ENCODE assay signal across 24 cellular contexts in the genomic region with DNA sequence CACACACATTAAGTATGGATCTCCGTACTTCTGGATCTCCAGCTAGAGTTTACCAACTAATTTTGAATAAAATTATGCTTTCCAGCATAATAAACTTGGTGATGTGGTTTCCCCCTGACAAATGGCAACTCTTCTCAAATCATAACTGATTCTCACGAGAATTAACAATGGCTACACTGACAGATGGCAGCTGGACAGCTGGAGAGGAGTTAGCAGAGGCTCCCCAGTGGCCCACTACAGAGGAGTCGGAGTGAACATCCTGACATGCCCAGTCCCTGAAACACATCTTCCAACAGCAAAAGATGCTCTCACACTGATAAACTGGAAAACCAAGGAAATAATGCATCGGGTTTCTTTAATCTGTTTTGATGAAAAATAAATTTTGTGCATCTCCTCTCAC.
"Had no signal": no experiment of that assay in that cellular context is flagged by ENCODE, and none has a peak within 500 bp of the region (broad histone marks: within the 10 kb centered on the region; RNA-seq: fewer than 3 reads in every experiment).

No MANE protein-coding gene starts in this region.

- H3K36me3 ChIP-seq: esophagus squamous epithelium, gastroesophageal sphincter, left ventricle myocardium inferior, lower lobe of right lung, right atrium auricular region, sigmoid colon, stomach, thoracic aorta had no signal

- H3K27me3 ChIP-seq: esophagus squamous epithelium, gastroesophageal sphincter, hepatocyte, right atrium auricular region, sigmoid colon, stomach had no signal

- H3K4me2 ChIP-seq: hepatocyte had no signal

- H3K4me3 ChIP-seq: esophagus squamous epithelium, gastroesophageal sphincter, hepatocyte, left ventricle myocardium inferior, lower lobe of right lung, right atrium auricular region, sigmoid colon, stomach, thoracic aorta had no signal

- DNase-seq: effector memory CD8-positive, alpha-beta T cell; esophagus squamous epithelium; foreskin fibroblast; kidney; left cardiac atrium; left ventricle myocardium inferior; lower lobe of right lung; midbrain; naive thymus-derived CD4-positive, alpha-beta T cell; posterior cingulate gyrus; sigmoid colon; small intestine; stimulated activated CD4-positive, alpha-beta T cell treated with anti-CD3 and anti-CD28 coated beads, Interleukin-12 subunit alpha, Interleukin-12 subunit beta, amount 100 ng/mL, for 4 hours; stimulated activated naive CD4-positive, alpha-beta T cell; stomach; substantia nigra; trophoblast cell had no signal

- H3K27ac ChIP-seq: epithelial cell of prostate, esophagus squamous epithelium, gastroesophageal sphincter, hepatocyte, left ventricle myocardium inferior, lower lobe of right lung, right atrium auricular region, sigmoid colon, stomach, thoracic aorta had no signal

- H3K36me3 Mint-ChIP-seq: memory B cell had no signal

- H3K4me3 Mint-ChIP-seq: dendritic cell treated with granulocyte-macrophage colony-stimulating factor and Interleukin-4, amounts not matched to agents 40 ng/mL and 50 ng/mL, for 4 days; effector memory CD8-positive, alpha-beta T cell; memory B cell; naive thymus-derived CD4-positive, alpha-beta T cell had no signal

- H3K9me3 Mint-ChIP-seq: dendritic cell treated with granulocyte-macrophage colony-stimulating factor and Interleukin-4, amounts not matched to agents 40 ng/mL and 50 ng/mL, for 4 days; effector memory CD8-positive, alpha-beta T cell; memory B cell had no signal

- H3K9me3 ChIP-seq: esophagus squamous epithelium, gastroesophageal sphincter, left ventricle myocardium inferior, lower lobe of right lung, right atrium auricular region, sigmoid colon, stomach, thoracic aorta had no signal

- H3K27ac Mint-ChIP-seq: dendritic cell treated with granulocyte-macrophage colony-stimulating factor and Interleukin-4, amounts not matched to agents 40 ng/mL and 50 ng/mL, for 4 days; effector memory CD8-positive, alpha-beta T cell; memory B cell had no signal

- H3K27me3 Mint-ChIP-seq: dendritic cell treated with granulocyte-macrophage colony-stimulating factor and Interleukin-4, amounts not matched to agents 40 ng/mL and 50 ng/mL, for 4 days had no signal

- H3K79me2 ChIP-seq: hepatocyte had no signal

- ATAC-seq: effector memory CD8-positive, alpha-beta T cell; gastroesophageal sphincter; left cardiac atrium; lower lobe of right lung; naive thymus-derived CD4-positive, alpha-beta T cell had no signal

- H3K4me1 ChIP-seq: esophagus squamous epithelium, gastroesophageal sphincter, left ventricle myocardium inferior, lower lobe of right lung, right atrium auricular region, sigmoid colon, stomach had no signal

- H2AFZ ChIP-seq: hepatocyte had no signal
